1 cellular context compared by ENCODE assay signal in the genomic region with DNA sequence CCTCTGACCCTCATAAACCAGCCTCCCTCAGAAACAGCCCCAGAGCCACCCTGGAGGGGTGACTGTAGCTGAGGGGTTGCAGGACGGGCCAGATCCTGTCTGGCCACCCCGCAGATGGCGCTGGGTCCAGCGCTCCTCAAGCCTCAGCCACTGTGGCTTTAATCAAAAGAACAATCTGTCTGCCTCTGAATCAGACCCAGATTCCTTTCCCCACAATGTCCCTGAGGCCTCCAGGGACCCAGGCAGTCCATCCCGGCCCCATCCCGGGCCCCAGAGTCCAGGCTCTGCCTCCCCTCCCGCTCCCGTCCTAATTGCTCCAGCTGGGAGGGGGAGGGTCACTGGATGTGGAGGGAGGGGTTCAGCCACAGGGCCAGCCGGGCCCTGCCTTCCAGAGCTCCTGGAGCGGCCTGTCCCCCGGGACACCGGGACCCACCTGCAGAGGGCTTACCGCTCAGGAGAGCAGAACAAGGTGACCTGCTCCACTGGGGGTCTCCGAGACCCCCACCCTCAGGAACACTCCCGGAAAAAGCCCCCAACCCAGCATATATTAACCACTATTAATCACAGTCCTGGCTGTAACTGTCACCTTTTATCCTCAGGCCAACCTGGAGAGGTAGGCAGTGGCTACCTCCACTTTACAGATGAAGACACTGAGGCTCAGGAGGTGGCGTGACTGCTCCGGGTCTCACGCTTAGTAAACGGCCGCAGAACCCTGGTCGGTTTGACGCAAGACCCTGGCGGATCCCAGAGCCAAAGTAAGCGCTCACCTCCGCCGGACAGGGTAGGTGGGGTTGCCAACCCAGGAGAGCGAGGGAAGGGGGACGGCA.
A peak's percentile ranks its signal among the peaks of the same experiment; 100 is the strongest.
TF ChIP-seq lines count a peak whose summit lies in the region.

No MANE protein-coding gene starts in this region.

TF ChIP-seq in HEK293, 187 proteins besides CTCF, POLR2A, EP300 and RAD21 (continued from another document and continues in another):
- TF ChIP-seq, protein P1, sequence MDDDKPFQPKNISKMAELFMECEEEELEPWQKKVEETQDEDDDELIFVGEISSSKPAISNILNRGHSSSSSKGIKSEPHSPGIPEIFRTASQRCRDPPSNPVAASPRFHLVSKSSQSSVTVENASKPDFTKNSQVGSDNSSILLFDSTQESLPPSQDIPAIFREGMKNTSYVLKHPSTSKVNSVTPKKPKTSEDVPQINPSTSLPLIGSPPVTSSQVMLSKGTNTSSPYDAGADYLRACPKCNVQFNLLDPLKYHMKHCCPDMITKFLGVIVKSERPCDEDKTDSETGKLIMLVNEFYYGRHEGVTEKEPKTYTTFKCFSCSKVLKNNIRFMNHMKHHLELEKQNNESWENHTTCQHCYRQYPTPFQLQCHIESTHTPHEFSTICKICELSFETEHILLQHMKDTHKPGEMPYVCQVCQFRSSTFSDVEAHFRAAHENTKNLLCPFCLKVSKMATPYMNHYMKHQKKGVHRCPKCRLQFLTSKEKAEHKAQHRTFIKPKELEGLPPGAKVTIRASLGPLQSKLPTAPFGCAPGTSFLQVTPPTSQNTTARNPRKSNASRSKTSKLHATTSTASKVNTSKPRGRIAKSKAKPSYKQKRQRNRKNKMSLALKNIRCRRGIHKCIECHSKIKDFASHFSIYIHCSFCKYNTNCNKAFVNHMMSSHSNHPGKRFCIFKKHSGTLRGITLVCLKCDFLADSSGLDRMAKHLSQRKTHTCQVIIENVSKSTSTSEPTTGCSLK (tag by site-specific recombination; IDR thresholded peaks at IDR 0.05): no peak
- TF ChIP-seq ZNF169 (tag by site-specific recombination; IDR thresholded peaks at IDR 0.05) (no peak), ZNF132 (tag by site-specific recombination; IDR thresholded peaks at IDR 0.05; ENCODE audit: borderline replicate concordance) (no peak), ZSCAN23 (tag by site-specific recombination; IDR thresholded peaks at IDR 0.05) (no peak), GFI1B (tag by site-specific recombination; IDR thresholded peaks at IDR 0.05) (no peak), ZNF514 (tag by site-specific recombination; IDR thresholded peaks at IDR 0.05) (no peak), ZBTB21 (tag by site-specific recombination; IDR thresholded peaks at IDR 0.05) (no peak), ZNF2 (tag by site-specific recombination; IDR thresholded peaks at IDR 0.05) (no peak), ZNF202 (tag by site-specific recombination; IDR thresholded peaks at IDR 0.05; ENCODE audit: borderline replicate concordance) (no peak), ZNF416 (tag by site-specific recombination; IDR thresholded peaks at IDR 0.05) (no peak), ZBTB48 (tag by site-specific recombination; IDR thresholded peaks at IDR 0.05) (0 out of 2 replicates have a peak, but pooled peaks have one; percentile 9), KLF7 (tag by site-specific recombination; IDR thresholded peaks at IDR 0.05; ENCODE audit: borderline replicate concordance) (no peak), PRDM1 (tag by site-specific recombination; IDR thresholded peaks at IDR 0.05) (no peak), ZNF776 (tag by site-specific recombination; IDR thresholded peaks at IDR 0.05; ENCODE audit: borderline replicate concordance) (no peak), ZBTB20 (tag by site-specific recombination; IDR thresholded peaks at IDR 0.05) (no peak), ZSCAN16 (tag by site-specific recombination; IDR thresholded peaks at IDR 0.05) (no peak), ZNF664 (tag by site-specific recombination; IDR thresholded peaks at IDR 0.05) (no peak), ZNF404 (tag by site-specific recombination; IDR thresholded peaks at IDR 0.05) (no peak), ZNF292 (tag by site-specific recombination; IDR thresholded peaks at IDR 0.05; ENCODE audit: borderline replicate concordance, low read depth) (no peak)
- TF ChIP-seq, protein P2, sequence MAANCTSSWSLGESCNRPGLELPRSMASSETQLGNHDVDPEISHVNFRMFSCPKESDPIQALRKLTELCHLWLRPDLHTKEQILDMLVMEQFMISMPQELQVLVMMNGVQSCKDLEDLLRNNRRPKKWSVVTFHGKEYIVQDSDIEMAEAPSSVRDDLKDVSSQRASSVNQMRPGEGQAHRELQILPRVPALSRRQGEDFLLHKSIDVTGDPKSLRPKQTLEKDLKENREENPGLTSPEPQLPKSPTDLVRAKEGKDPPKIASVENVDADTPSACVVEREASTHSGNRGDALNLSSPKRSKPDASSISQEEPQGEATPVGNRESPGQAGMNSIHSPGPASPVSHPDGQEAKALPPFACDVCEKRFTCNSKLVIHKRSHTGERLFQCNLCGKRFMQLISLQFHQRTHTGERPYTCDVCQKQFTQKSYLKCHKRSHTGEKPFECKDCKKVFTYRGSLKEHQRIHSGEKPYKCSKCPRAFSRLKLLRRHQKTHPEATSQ (tag by site-specific recombination; IDR thresholded peaks at IDR 0.05): no peak
- TF ChIP-seq, protein P3, sequence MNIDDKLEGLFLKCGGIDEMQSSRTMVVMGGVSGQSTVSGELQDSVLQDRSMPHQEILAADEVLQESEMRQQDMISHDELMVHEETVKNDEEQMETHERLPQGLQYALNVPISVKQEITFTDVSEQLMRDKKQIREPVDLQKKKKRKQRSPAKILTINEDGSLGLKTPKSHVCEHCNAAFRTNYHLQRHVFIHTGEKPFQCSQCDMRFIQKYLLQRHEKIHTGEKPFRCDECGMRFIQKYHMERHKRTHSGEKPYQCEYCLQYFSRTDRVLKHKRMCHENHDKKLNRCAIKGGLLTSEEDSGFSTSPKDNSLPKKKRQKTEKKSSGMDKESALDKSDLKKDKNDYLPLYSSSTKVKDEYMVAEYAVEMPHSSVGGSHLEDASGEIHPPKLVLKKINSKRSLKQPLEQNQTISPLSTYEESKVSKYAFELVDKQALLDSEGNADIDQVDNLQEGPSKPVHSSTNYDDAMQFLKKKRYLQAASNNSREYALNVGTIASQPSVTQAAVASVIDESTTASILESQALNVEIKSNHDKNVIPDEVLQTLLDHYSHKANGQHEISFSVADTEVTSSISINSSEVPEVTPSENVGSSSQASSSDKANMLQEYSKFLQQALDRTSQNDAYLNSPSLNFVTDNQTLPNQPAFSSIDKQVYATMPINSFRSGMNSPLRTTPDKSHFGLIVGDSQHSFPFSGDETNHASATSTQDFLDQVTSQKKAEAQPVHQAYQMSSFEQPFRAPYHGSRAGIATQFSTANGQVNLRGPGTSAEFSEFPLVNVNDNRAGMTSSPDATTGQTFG (tag by site-specific recombination; IDR thresholded peaks at IDR 0.05; ENCODE audit: borderline replicate concordance): no peak
- TF ChIP-seq, protein P4, sequence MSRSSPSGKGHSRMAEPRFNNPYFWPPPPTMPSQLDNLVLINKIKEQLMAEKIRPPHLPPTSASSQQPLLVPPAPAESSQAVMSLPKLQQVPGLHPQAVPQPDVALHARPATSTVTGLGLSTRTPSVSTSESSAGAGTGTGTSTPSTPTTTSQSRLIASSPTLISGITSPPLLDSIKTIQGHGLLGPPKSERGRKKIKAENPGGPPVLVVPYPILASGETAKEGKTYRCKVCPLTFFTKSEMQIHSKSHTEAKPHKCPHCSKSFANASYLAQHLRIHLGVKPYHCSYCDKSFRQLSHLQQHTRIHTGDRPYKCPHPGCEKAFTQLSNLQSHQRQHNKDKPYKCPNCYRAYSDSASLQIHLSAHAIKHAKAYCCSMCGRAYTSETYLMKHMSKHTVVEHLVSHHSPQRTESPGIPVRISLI (tag by site-specific recombination; IDR thresholded peaks at IDR 0.05): no peak
- TF ChIP-seq, protein P5, sequence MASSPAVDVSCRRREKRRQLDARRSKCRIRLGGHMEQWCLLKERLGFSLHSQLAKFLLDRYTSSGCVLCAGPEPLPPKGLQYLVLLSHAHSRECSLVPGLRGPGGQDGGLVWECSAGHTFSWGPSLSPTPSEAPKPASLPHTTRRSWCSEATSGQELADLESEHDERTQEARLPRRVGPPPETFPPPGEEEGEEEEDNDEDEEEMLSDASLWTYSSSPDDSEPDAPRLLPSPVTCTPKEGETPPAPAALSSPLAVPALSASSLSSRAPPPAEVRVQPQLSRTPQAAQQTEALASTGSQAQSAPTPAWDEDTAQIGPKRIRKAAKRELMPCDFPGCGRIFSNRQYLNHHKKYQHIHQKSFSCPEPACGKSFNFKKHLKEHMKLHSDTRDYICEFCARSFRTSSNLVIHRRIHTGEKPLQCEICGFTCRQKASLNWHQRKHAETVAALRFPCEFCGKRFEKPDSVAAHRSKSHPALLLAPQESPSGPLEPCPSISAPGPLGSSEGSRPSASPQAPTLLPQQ (tag by site-specific recombination; IDR thresholded peaks at IDR 0.05): peak; percentile 83
- TF ChIP-seq, protein P6, sequence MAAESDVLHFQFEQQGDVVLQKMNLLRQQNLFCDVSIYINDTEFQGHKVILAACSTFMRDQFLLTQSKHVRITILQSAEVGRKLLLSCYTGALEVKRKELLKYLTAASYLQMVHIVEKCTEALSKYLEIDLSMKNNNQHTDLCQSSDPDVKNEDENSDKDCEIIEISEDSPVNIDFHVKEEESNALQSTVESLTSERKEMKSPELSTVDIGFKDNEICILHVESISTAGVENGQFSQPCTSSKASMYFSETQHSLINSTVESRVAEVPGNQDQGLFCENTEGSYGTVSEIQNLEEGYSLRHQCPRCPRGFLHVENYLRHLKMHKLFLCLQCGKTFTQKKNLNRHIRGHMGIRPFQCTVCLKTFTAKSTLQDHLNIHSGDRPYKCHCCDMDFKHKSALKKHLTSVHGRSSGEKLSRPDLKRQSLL (tag by site-specific recombination; IDR thresholded peaks at IDR 0.05): no peak
- TF ChIP-seq, protein P7, sequence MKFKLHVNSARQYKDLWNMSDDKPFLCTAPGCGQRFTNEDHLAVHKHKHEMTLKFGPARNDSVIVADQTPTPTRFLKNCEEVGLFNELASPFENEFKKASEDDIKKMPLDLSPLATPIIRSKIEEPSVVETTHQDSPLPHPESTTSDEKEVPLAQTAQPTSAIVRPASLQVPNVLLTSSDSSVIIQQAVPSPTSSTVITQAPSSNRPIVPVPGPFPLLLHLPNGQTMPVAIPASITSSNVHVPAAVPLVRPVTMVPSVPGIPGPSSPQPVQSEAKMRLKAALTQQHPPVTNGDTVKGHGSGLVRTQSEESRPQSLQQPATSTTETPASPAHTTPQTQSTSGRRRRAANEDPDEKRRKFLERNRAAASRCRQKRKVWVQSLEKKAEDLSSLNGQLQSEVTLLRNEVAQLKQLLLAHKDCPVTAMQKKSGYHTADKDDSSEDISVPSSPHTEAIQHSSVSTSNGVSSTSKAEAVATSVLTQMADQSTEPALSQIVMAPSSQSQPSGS (tag by site-specific recombination; IDR thresholded peaks at IDR 0.05; ENCODE audit: low read depth): no peak
- TF ChIP-seq, protein P8, sequence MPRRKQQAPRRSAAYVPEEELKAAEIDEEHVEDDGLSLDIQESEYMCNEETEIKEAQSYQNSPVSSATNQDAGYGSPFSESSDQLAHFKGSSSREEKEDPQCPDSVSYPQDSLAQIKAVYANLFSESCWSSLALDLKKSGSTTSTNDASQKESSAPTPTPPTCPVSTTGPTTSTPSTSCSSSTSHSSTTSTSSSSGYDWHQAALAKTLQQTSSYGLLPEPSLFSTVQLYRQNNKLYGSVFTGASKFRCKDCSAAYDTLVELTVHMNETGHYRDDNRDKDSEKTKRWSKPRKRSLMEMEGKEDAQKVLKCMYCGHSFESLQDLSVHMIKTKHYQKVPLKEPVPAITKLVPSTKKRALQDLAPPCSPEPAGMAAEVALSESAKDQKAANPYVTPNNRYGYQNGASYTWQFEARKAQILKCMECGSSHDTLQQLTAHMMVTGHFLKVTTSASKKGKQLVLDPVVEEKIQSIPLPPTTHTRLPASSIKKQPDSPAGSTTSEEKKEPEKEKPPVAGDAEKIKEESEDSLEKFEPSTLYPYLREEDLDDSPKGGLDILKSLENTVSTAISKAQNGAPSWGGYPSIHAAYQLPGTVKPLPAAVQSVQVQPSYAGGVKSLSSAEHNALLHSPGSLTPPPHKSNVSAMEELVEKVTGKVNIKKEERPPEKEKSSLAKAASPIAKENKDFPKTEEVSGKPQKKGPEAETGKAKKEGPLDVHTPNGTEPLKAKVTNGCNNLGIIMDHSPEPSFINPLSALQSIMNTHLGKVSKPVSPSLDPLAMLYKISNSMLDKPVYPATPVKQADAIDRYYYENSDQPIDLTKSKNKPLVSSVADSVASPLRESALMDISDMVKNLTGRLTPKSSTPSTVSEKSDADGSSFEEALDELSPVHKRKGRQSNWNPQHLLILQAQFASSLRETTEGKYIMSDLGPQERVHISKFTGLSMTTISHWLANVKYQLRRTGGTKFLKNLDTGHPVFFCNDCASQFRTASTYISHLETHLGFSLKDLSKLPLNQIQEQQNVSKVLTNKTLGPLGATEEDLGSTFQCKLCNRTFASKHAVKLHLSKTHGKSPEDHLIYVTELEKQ (tag by site-specific recombination; IDR thresholded peaks at IDR 0.05; ENCODE audit: borderline replicate concordance): no peak
- TF ChIP-seq, protein P9, sequence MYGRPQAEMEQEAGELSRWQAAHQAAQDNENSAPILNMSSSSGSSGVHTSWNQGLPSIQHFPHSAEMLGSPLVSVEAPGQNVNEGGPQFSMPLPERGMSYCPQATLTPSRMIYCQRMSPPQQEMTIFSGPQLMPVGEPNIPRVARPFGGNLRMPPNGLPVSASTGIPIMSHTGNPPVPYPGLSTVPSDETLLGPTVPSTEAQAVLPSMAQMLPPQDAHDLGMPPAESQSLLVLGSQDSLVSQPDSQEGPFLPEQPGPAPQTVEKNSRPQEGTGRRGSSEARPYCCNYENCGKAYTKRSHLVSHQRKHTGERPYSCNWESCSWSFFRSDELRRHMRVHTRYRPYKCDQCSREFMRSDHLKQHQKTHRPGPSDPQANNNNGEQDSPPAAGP (tag by site-specific recombination; IDR thresholded peaks at IDR 0.05): peak; percentile 29; the same call in 1 of the 2 replicates
- TF ChIP-seq, protein P10, sequence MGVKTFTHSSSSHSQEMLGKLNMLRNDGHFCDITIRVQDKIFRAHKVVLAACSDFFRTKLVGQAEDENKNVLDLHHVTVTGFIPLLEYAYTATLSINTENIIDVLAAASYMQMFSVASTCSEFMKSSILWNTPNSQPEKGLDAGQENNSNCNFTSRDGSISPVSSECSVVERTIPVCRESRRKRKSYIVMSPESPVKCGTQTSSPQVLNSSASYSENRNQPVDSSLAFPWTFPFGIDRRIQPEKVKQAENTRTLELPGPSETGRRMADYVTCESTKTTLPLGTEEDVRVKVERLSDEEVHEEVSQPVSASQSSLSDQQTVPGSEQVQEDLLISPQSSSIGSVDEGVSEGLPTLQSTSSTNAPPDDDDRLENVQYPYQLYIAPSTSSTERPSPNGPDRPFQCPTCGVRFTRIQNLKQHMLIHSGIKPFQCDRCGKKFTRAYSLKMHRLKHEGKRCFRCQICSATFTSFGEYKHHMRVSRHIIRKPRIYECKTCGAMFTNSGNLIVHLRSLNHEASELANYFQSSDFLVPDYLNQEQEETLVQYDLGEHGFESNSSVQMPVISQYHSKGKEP (tag by site-specific recombination; IDR thresholded peaks at IDR 0.05): no peak
- TF ChIP-seq, protein P11, sequence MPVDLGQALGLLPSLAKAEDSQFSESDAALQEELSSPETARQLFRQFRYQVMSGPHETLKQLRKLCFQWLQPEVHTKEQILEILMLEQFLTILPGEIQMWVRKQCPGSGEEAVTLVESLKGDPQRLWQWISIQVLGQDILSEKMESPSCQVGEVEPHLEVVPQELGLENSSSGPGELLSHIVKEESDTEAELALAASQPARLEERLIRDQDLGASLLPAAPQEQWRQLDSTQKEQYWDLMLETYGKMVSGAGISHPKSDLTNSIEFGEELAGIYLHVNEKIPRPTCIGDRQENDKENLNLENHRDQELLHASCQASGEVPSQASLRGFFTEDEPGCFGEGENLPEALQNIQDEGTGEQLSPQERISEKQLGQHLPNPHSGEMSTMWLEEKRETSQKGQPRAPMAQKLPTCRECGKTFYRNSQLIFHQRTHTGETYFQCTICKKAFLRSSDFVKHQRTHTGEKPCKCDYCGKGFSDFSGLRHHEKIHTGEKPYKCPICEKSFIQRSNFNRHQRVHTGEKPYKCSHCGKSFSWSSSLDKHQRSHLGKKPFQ (tag by site-specific recombination; IDR thresholded peaks at IDR 0.05): no peak
